ENCODE assay signal across 8 cellular contexts in the genomic region with DNA sequence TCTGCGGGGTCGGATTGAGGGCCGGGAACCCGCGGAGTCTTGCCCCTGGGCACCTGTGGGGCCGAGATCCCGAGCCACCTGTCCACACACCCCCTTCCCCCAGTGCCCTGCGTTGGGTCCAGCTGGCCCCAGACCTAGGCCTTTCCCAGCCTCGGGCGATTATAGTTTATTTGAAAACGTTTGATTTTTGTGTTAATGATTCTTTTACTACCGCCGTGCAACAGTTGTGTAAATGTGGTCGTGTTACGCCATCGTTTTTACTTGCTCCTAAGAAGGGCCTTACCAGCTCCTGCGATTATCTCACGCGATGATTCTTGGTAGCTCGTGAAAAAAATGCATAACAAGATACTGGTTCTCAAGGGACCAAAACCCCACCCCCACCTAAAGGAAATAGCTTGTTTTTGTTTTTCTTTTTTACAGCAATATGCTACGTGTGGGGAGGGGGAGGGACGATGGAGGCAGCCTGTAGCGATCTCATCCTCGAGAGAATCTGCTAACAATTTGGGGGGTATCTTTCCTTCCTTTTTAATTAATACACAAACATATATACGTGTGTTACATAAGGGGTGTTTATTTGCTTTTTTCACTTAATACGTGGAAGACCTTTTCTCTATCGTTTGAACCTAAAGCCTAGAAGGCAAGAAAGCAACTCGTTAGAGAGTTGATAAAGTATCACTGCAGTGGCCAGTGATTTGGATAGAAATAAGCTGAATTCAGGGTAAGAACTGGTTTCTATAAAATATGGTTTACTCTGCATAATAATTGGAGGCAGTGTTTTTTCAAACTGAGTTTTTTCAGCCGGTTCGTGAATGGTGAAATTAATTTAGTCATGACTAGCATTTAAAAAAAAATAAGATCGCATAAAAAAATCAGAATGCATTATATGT. TPM values are rescaled to one million over a fixed set of nuclear protein-coding genes. Genes with fewer than 3 reads are reported as not detected.
DNase-seq lines count a peak whose midpoint lies in the region; ATAC-seq, FAIRE-seq and TF ChIP-seq lines count a peak whose summit lies in the region.

No MANE protein-coding gene starts in this region.

- CTCF ChIA-PET in PC-9 (lab: Charles Lee): interaction anchor here (0.6 kb wide), 1 partner anchor 77 kb away, joined by 7 read pairs; no protein-coding TSS in a partner anchor

- TF ChIP-seq CTCF in PC-9 (conservative IDR thresholded peaks at IDR 0.05): no peak

- peaks cover 0 to 5% of the 10 kb centered on the region in 2 experiments for H3K9me3 ChIP-seq in CD4-positive, CD25-positive, alpha-beta regulatory T cell (ENCODE audit: control insufficient read depth in 2 of 2, low read length in 2 of 2)
- H3K9me3 ChIP-seq in PC-9 (ENCODE audit: insufficient read depth, low read depth): no peaks in the 10 kb centered on the region

- BruUV-seq in PC-9 (replicated peaks; lab: Mats Ljungman, UMichigan): TSS peak; percentile 56

- H3K9me3 Mint-ChIP-seq in CD4-positive, CD25-positive, alpha-beta regulatory T cell: peaks cover 0 to 4% (median 0%) of the 10 kb centered on the region in 7 donors
- H3K9me3 Mint-ChIP-seq in dendritic cell treated with granulocyte-macrophage colony-stimulating factor and Interleukin-4, amounts not matched to agents 40 ng/mL and 50 ng/mL, for 4 days: no peaks in the 10 kb centered on the region

- no peaks in the 10 kb centered on the region for H3K36me3 Mint-ChIP-seq in CD4-positive, CD25-positive, alpha-beta regulatory T cell
- no peaks in the 10 kb centered on the region for H3K36me3 Mint-ChIP-seq in dendritic cell treated with granulocyte-macrophage colony-stimulating factor and Interleukin-4, amounts not matched to agents 40 ng/mL and 50 ng/mL, for 4 days (ENCODE audit: low read depth)

- no peaks in the 10 kb centered on the region for H3K9me2 ChIP-seq in PC-9 (ENCODE audit: insufficient read depth)

- intact Hi-C loops in PC-9 (cut with micrococcal nuclease; ENCODE audit: unreplicated experiment): no loop called here
- intact Hi-C loops in dendritic cell treated with granulocyte-macrophage colony-stimulating factor and Interleukin-4, amounts not matched to agents 40 ng/mL and 50 ng/mL, for 4 days (cut with micrococcal nuclease): loop anchor here (10.0 kb wide), 1 partner anchor 89 kb away; no protein-coding TSS in a partner anchor

- H4K20me1 ChIP-seq in PC-9 (ENCODE audit: insufficient read depth): no peaks in the 10 kb centered on the region

- peaks cover 19% of the 10 kb centered on the region for H3K4me1 ChIP-seq in CD4-positive, CD25-positive, alpha-beta regulatory T cell (ENCODE audit: control insufficient read depth, insufficient read depth, low read length, poor library complexity, severe bottlenecking)
- H3K4me1 ChIP-seq in PC-9 (replicated peaks; ENCODE audit: insufficient read depth): peaks cover 23% of the 10 kb centered on the region

- peaks cover 27% of the 10 kb centered on the region for H3K27me3 ChIP-seq in CD4-positive, CD25-positive, alpha-beta regulatory T cell (ENCODE audit: control insufficient read depth, insufficient read depth, low read length)
- no peaks in the 10 kb centered on the region for H3K27me3 ChIP-seq in PC-9 (ENCODE audit: insufficient read depth, low read depth)

- no peaks in the 10 kb centered on the region for H3F3A ChIP-seq in PC-9 (ENCODE audit: insufficient read depth, low read depth)

- peak overlapping the region; percentile 82 for H2AFZ ChIP-seq in PC-9

- H3K4me1 Mint-ChIP-seq in CD4-positive, CD25-positive, alpha-beta regulatory T cell: peaks cover 14 to 23% (median 20%) of the 10 kb centered on the region in 4 donors
- H3K4me1 Mint-ChIP-seq in dendritic cell treated with granulocyte-macrophage colony-stimulating factor and Interleukin-4, amounts not matched to agents 40 ng/mL and 50 ng/mL, for 4 days (ENCODE audit: low read depth): no peaks in the 10 kb centered on the region

- no peak for FAIRE-seq in urothelium cell line (lab: Jason Lieb, UNC)

- peak overlapping the region; percentile 85 for H3K27ac ChIP-seq in CD4-positive, CD25-positive, alpha-beta regulatory T cell (ENCODE audit: insufficient read depth, low read length, poor library complexity, severe bottlenecking)
- peak overlapping the region; percentile 67 for H3K27ac ChIP-seq in PC-9

- peak overlapping the region; percentile 89 to 98 (median 92) for H3K4me3 Mint-ChIP-seq in CD4-positive, CD25-positive, alpha-beta regulatory T cell
- peak overlapping the region; percentile 69 for H3K4me3 Mint-ChIP-seq in dendritic cell treated with granulocyte-macrophage colony-stimulating factor and Interleukin-4, amounts not matched to agents 40 ng/mL and 50 ng/mL, for 4 days

- peak; percentile 61 to 69 for ATAC-seq in CD4-positive, CD25-positive, alpha-beta regulatory T cell (ENCODE audit: low read depth in 2 of 2)
- peak; percentile 46 for ATAC-seq in GM18873 (IDR thresholded peaks at IDR 0.05; ENCODE audit: low FRiP score, unreplicated experiment)
- ATAC-seq in HG03097 (IDR thresholded peaks at IDR 0.05; ENCODE audit: low FRiP score, unreplicated experiment): peak; percentile 25

- peak overlapping the region; percentile 78 for H3K4me3 ChIP-seq in CD4-positive, CD25-positive, alpha-beta regulatory T cell (ENCODE audit: low read depth, low read length)
- H3K4me3 ChIP-seq in PC-9: peak overlapping the region; percentile 80

- H3K36me3 ChIP-seq in CD4-positive, CD25-positive, alpha-beta regulatory T cell (ENCODE audit: control insufficient read depth, insufficient read depth, low read length): no peaks in the 10 kb centered on the region
- no peaks in the 10 kb centered on the region for H3K36me3 ChIP-seq in PC-9 (ENCODE audit: low read depth)

- peak overlapping the region; percentile 90 to 94 (median 90) for H3K27ac Mint-ChIP-seq in CD4-positive, CD25-positive, alpha-beta regulatory T cell
- no peak overlapping the region for H3K27ac Mint-ChIP-seq in dendritic cell treated with granulocyte-macrophage colony-stimulating factor and Interleukin-4, amounts not matched to agents 40 ng/mL and 50 ng/mL, for 4 days

- peaks cover 69% of the 10 kb centered on the region for H3K27me3 Mint-ChIP-seq in CD4-positive, CD25-positive, alpha-beta regulatory T cell
- peaks cover 67% of the 10 kb centered on the region for H3K27me3 Mint-ChIP-seq in dendritic cell treated with granulocyte-macrophage colony-stimulating factor and Interleukin-4, amounts not matched to agents 40 ng/mL and 50 ng/mL, for 4 days

- POLR2A ChIA-PET in PC-9 (lab: Charles Lee; ENCODE audit: unreplicated experiment): interaction anchor here (0.7 kb wide), 1 partner anchor 362 kb away, joined by 4 read pairs; no protein-coding TSS in a partner anchor

- peaks cover 38% of the 10 kb centered on the region for H3K79me2 ChIP-seq in PC-9 (ENCODE audit: low read depth)

- peak overlapping the region; percentile 88 for H3K4me2 ChIP-seq in PC-9

- DNase-seq in CD4-positive, CD25-positive, alpha-beta regulatory T cell: peak; percentile 3 to 85 (median 54)
- DNase-seq in PC-9 (peak in 1 of 2 experiments; percentile 65), medulla oblongata (ENCODE audit: extremely low spot score) (peak; percentile 9), urothelium cell line (ENCODE audit: low spot score) (peak; percentile 26), GM19240 (ENCODE audit: insufficient read length, low spot score) (no peak)

RNA-seq across cellular contexts. Expression of gene ZDBF2, which starts 1.1 kb away (rescaled TPM):
- total RNA-seq in CD4-positive, CD25-positive, alpha-beta regulatory T cell: 26.8 TPM
- 1 to 10 TPM; 3.2 to 7.3 (median 4.3) TPM for polyA plus RNA-seq in CD4-positive, CD25-positive, alpha-beta regulatory T cell
- total RNA-seq in PC-9 (2021): 19.6 and 21.5 TPM in 2 replicates
